Comparison of ENCODE assay signal across 1 cellular context in genomic region chr10:110460111-110460809, GRCh38.
A peak's percentile ranks its signal among the peaks of the same experiment; 100 is the strongest.
TF ChIP-seq lines count a peak whose summit lies in the region.

No MANE protein-coding gene starts in this region.

TF ChIP-seq in HepG2, 621 proteins besides CTCF, POLR2A, EP300 and RAD21 (continued from another document and continues in another):
- TF ChIP-seq FOXA1 (IDR thresholded peaks at IDR 0.05) (no peak), FOXA1 (CRISPR knock-in tag; IDR thresholded peaks at IDR 0.05) (peak; percentile 56; the same call in 1 of the 2 replicates), KDM6A (CRISPR knock-in tag; IDR thresholded peaks at IDR 0.05; ENCODE audit: low read depth) (no peak), PATZ1 (CRISPR knock-in tag; IDR thresholded peaks at IDR 0.05) (0 out of 2 replicates have a peak, but pooled peaks have one; percentile 12), GLI4 (CRISPR knock-in tag; IDR thresholded peaks at IDR 0.05; ENCODE audit: borderline replicate concordance) (no peak), FOXA3 (CRISPR knock-in tag; IDR thresholded peaks at IDR 0.05) (peak; percentile 45), HNF1B (CRISPR knock-in tag; IDR thresholded peaks at IDR 0.05) (peak; percentile 34; the same call in 1 of the 2 replicates), ZSCAN22 (CRISPR knock-in tag; IDR thresholded peaks at IDR 0.05) (no peak), ZNF816 (CRISPR knock-in tag; IDR thresholded peaks at IDR 0.05; ENCODE audit: borderline replicate concordance) (no peak), ZNF616 (CRISPR knock-in tag; IDR thresholded peaks at IDR 0.05; ENCODE audit: low read depth) (no peak), ZNF574 (CRISPR knock-in tag; IDR thresholded peaks at IDR 0.05) (0 out of 2 replicates have a peak, but pooled peaks have one; percentile 12), RARA (CRISPR knock-in tag; IDR thresholded peaks at IDR 0.05) (peak; percentile 80), ZNF317 (CRISPR knock-in tag; IDR thresholded peaks at IDR 0.05) (no peak), ZNF124 (CRISPR knock-in tag; IDR thresholded peaks at IDR 0.05) (no peak), NR2F6 (IDR thresholded peaks at IDR 0.05) (peak; percentile 32; the same call in 1 of the 2 replicates), NR2F6 (CRISPR knock-in tag; IDR thresholded peaks at IDR 0.05) (peak; percentile 77), PAX8 (CRISPR knock-in tag; IDR thresholded peaks at IDR 0.05; ENCODE audit: borderline replicate concordance) (no peak), NCOR1 (IDR thresholded peaks at IDR 0.05; ENCODE audit: borderline replicate concordance, low read length) (no peak), ZNF549 (CRISPR knock-in tag; IDR thresholded peaks at IDR 0.05) (no peak), AKNA (CRISPR knock-in tag; IDR thresholded peaks at IDR 0.05; ENCODE audit: borderline replicate concordance) (no peak), ZNF160 (CRISPR knock-in tag; IDR thresholded peaks at IDR 0.05) (no peak), SETDB1 (CRISPR knock-in tag; IDR thresholded peaks at IDR 0.05; ENCODE audit: borderline replicate concordance) (peak; percentile 57; the same call in 1 of the 2 replicates), RORA (CRISPR knock-in tag; IDR thresholded peaks at IDR 0.05) (no peak), GABPA (IDR thresholded peaks at IDR 0.05; ENCODE audit: low read depth, low read length) (peak; percentile 60), GABPA (CRISPR knock-in tag; IDR thresholded peaks at IDR 0.05; ENCODE audit: low read depth) (peak; percentile 90), ARID4A (CRISPR knock-in tag; IDR thresholded peaks at IDR 0.05; ENCODE audit: borderline replicate concordance) (peak; percentile 17; the same call in 1 of the 2 replicates), ZFX (CRISPR knock-in tag; IDR thresholded peaks at IDR 0.05; ENCODE audit: low read depth) (peak; percentile 53), TFDP1 (CRISPR knock-in tag; IDR thresholded peaks at IDR 0.05; ENCODE audit: borderline replicate concordance) (peak; percentile 16; the same call in 1 of the 2 replicates), MAFG (CRISPR knock-in tag; IDR thresholded peaks at IDR 0.05) (no peak), TFE3 (CRISPR knock-in tag; IDR thresholded peaks at IDR 0.05) (no peak), SUZ12 (IDR thresholded peaks at IDR 0.05; ENCODE audit: low read depth, low read length) (no peak), KDM2A (CRISPR knock-in tag; IDR thresholded peaks at IDR 0.05; ENCODE audit: borderline replicate concordance, low read depth) (0 out of 2 replicates have a peak, but pooled peaks have one; percentile 20), NR2C2 (CRISPR knock-in tag; IDR thresholded peaks at IDR 0.05; ENCODE audit: borderline replicate concordance) (peak; percentile 91), KAT8 (CRISPR knock-in tag; IDR thresholded peaks at IDR 0.05) (peak; percentile 57; the same call in 1 of the 2 replicates)
